ENCODE assay signal across 10 cellular contexts in genomic region chr16:17026600-17027242, GRCh38.
DNase-seq lines count a peak whose midpoint lies in the region; ATAC-seq lines count a peak whose summit lies in the region.
"Had no signal": no experiment of that assay in that cellular context is flagged by ENCODE, and none has a peak within 500 bp of the region (broad histone marks: within the 10 kb centered on the region; RNA-seq: fewer than 3 reads in every experiment).

No MANE protein-coding gene starts in this region.

- no peaks in the 10 kb centered on the region for H3K36me3 Mint-ChIP-seq in activated T-helper 17 cell treated with anti-CD3 and anti-CD28 coated beads, Interleukin-2, amount 50 U/mL, for 72 hours (ENCODE audit: low read depth)

- peak; percentile 67 for ATAC-seq in HG03039 (IDR thresholded peaks at IDR 0.05; ENCODE audit: unreplicated experiment)
- ATAC-seq in activated T-helper 17 cell treated with anti-CD3 and anti-CD28 coated beads, Interleukin-2, amount 50 U/mL, for 72 hours (replicated peaks): peak; percentile 93

- H3K4me1 Mint-ChIP-seq in activated T-helper 17 cell treated with anti-CD3 and anti-CD28 coated beads, Interleukin-2, amount 50 U/mL, for 72 hours: peaks cover 21% of the 10 kb centered on the region

- no peak overlapping the region; the same call in 1 of the 2 replicates for H3K4me3 ChIP-seq in BLaER1
- H3K4me3 ChIP-seq: testis had no signal

- H3K36me3 ChIP-seq in BLaER1: no peaks in the 10 kb centered on the region

- H4K20me1 ChIP-seq in BLaER1: no peaks in the 10 kb centered on the region

- H3K9ac ChIP-seq in BLaER1: no peak overlapping the region

- peaks cover 49% of the 10 kb centered on the region for H3K4me1 ChIP-seq in BLaER1
- H3K4me1 ChIP-seq: testis had no signal

- peaks cover 12% of the 10 kb centered on the region for H3K9me3 ChIP-seq in BLaER1
- H3K9me3 ChIP-seq: testis had no signal

- H3K4me3 Mint-ChIP-seq in activated T-helper 17 cell treated with anti-CD3 and anti-CD28 coated beads, Interleukin-2, amount 50 U/mL, for 72 hours: peak overlapping the region; percentile 43
- H3K4me3 Mint-ChIP-seq: neural crest cell had no signal

- H3K4me2 ChIP-seq in BLaER1: peak overlapping the region; percentile 63

- H3K27me3 ChIP-seq in BLaER1: no peaks in the 10 kb centered on the region
- H3K27me3 ChIP-seq: testis had no signal

- H3K27ac ChIP-seq in BLaER1: peak overlapping the region; percentile 44; the same call in 1 of the 2 replicates
- H3K27ac ChIP-seq: testis had no signal

- H3K27ac Mint-ChIP-seq in activated T-helper 17 cell treated with anti-CD3 and anti-CD28 coated beads, Interleukin-2, amount 50 U/mL, for 72 hours: peak overlapping the region; percentile 32

- no peaks in the 10 kb centered on the region for H3K9me3 Mint-ChIP-seq in activated T-helper 17 cell treated with anti-CD3 and anti-CD28 coated beads, Interleukin-2, amount 50 U/mL, for 72 hours

- no peaks in the 10 kb centered on the region for H3K27me3 Mint-ChIP-seq in activated T-helper 17 cell treated with anti-CD3 and anti-CD28 coated beads, Interleukin-2, amount 50 U/mL, for 72 hours

- DNase-seq in GM19238 (ENCODE audit: insufficient read length, low spot score) (peak; percentile 12), KG1 (lab: John Stamatoyannopoulos, UW) (no peak), DMS114 treated with DMSO at 0.1 percent for 48 hours (lab: John Stamatoyannopoulos, UW; ENCODE audit: unreplicated experiment) (no peak), mesenteric fat pad (ENCODE audit: low spot score) (no peak), putamen (ENCODE audit: low spot score) (no peak)
- DNase-seq: testis had no signal
